In the genomic region with DNA sequence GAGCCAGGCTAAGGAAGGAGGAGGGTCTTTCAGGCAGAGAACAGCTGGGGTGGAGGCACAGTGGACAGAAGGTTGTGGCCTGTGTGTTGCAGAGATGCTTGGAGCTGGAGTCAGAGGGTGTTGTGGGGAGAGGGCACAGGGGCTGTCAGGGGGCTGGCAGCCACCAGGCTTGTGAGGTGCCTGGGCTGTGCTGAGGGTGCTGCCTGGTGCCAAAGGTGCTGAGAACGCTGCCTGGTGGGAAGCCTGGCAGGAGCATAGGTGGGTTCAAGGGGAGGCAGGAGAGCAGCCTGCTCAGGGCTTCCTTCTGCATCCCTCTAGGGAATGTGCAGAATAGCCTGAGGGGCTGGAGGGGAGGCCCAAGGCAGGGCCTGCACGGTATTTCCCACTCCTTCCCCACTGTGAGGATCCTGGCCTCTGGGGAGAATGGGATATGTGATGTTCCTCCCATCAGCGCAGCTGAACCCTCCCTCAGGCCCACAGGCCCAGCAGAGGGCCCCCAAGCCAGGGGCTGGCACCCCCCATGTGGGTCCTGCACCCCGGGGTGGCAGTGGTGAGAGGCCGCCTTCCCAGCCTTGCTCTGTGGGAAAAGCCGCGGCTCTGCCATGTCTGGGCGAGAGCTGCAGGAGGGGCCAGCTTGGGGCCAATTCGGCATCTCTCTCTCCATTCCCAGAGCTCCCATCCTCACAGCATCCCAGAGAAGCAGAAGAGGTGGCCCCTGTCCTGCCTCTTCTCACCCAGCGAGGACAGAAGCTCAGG, we compare ENCODE assay signal across 22 cellular contexts.
A peak's percentile ranks its signal among the peaks of the same experiment; 100 is the strongest.
DNase-seq lines count a peak whose midpoint lies in the region; ATAC-seq and TF ChIP-seq lines count a peak whose summit lies in the region.
"Had no signal": no experiment of that assay in that cellular context is flagged by ENCODE, and none has a peak within 500 bp of the region (broad histone marks: within the 10 kb centered on the region; RNA-seq: fewer than 3 reads in every experiment).

No MANE protein-coding gene starts in this region.

- WGBS in testis, 2 donors, result 81 to 86% methylated on average over 8 to 10 of the region's 10 CpGs
- WGBS in prostate gland, result 82% methylated on average over 10 of the region's 10 CpGs

- TF ChIP-seq POLR2A in testis (IDR thresholded peaks at IDR 0.05), result no peak
- no peak for TF ChIP-seq POLR2A in prostate gland (IDR thresholded peaks at IDR 0.05)

- H4K20me1 ChIP-seq in GM23338 (replicated peaks; ENCODE audit: insufficient read depth) (no peaks in the 10 kb centered on the region; the same call in 1 of the 2 replicates), OCI-LY7 (ENCODE audit: insufficient read depth, low read length) (no peaks in the 10 kb centered on the region)
- H4K20me1 ChIP-seq: BLaER1 had no signal

- POLR2A ChIA-PET in OCI-LY7 (lab: Charles Lee), result no interaction called here

- CTCF ChIA-PET in OCI-LY7 (lab: Charles Lee; ENCODE audit: unreplicated experiment), result interaction anchor here (0.7 kb wide), 1 partner anchor 72 kb away, joined by 3 read pairs; no protein-coding TSS in a partner anchor

- H3K4me1 ChIP-seq in GM23338 (ENCODE audit: insufficient read depth) (no peaks in the 10 kb centered on the region), testis (no peaks in the 10 kb centered on the region), OCI-LY7 (ENCODE audit: insufficient read depth, low read length, poor library complexity, severe bottlenecking) (no peaks in the 10 kb centered on the region), prostate gland (replicated peaks) (no peaks in the 10 kb centered on the region)
- H3K4me1 ChIP-seq: BLaER1, SJSA1 had no signal

- H2AFZ ChIP-seq in GM23338 (no peak overlapping the region), OCI-LY7 (ENCODE audit: low read length) (no peak overlapping the region)

- intact Hi-C loops in testis (cut with DNase I; ENCODE audit: low total_unique reads) (no loop called here), OCI-LY7 (cut with micrococcal nuclease; ENCODE audit: unreplicated experiment) (no loop called here), prostate gland (cut with DNase I) (no loop called here)

- H3K27ac ChIP-seq in GM23338 (ENCODE audit: low read depth), result no peak overlapping the region
- no peak overlapping the region for H3K27ac ChIP-seq in testis
- no peak overlapping the region for H3K27ac ChIP-seq in OCI-LY7 (ENCODE audit: low read depth, low read length, poor library complexity, severe bottlenecking)
- no peak overlapping the region for H3K27ac ChIP-seq in prostate gland
- H3K27ac ChIP-seq: BLaER1, HL-60, SJSA1 had no signal

- H3K79me2 ChIP-seq in GM23338 (replicated peaks; ENCODE audit: insufficient read depth) (no peaks in the 10 kb centered on the region), OCI-LY7 (ENCODE audit: insufficient read depth, low read depth, low read length) (no peaks in the 10 kb centered on the region)

- H3K4me2 ChIP-seq in GM23338, result no peak overlapping the region
- no peak overlapping the region for H3K4me2 ChIP-seq in OCI-LY7 (ENCODE audit: low read length)
- H3K4me2 ChIP-seq: BLaER1 had no signal

- H3K36me3 ChIP-seq in GM23338 (ENCODE audit: insufficient read depth) (no peaks in the 10 kb centered on the region), testis (ENCODE audit: low read depth, missing control alignments) (no peaks in the 10 kb centered on the region), OCI-LY7 (ENCODE audit: insufficient read depth, low read length) (no peaks in the 10 kb centered on the region), prostate gland (no peaks in the 10 kb centered on the region)
- H3K36me3 ChIP-seq: BLaER1, MG63, SJSA1 had no signal

- H3F3A ChIP-seq in GM23338 (replicated peaks; ENCODE audit: low read depth), result no peaks in the 10 kb centered on the region

- H3K4me3 ChIP-seq in GM23338 (no peak overlapping the region), testis (no peak overlapping the region), OCI-LY7 (ENCODE audit: low read depth, low read length, poor library complexity, severe bottlenecking) (no peak overlapping the region), prostate gland (no peak overlapping the region)
- H3K4me3 ChIP-seq: BLaER1, K562, MG63, SJSA1 had no signal

- H3K27ac Mint-ChIP-seq in GM23338, result peak overlapping the region; percentile 65; the same call in 1 of the 2 replicates
- peak overlapping the region; percentile 59 for H3K27ac Mint-ChIP-seq in glutamatergic neuron (ENCODE audit: unreplicated experiment)
- H3K27ac Mint-ChIP-seq: CD4-positive, alpha-beta T cell had no signal

- peaks cover 13% of the 10 kb centered on the region for H3K27me3 Mint-ChIP-seq in GM23338 (ENCODE audit: insufficient read depth, low read depth, poor library complexity)
- H3K27me3 Mint-ChIP-seq in glutamatergic neuron (ENCODE audit: unreplicated experiment), result peaks cover 26% of the 10 kb centered on the region
- H3K27me3 Mint-ChIP-seq: CD4-positive, alpha-beta T cell had no signal

- no peaks in the 10 kb centered on the region for H3K27me3 ChIP-seq in GM23338 (ENCODE audit: insufficient read depth)
- no peaks in the 10 kb centered on the region for H3K27me3 ChIP-seq in testis
- H3K27me3 ChIP-seq in prostate gland (replicated peaks; ENCODE audit: insufficient read depth), result no peaks in the 10 kb centered on the region
- H3K27me3 ChIP-seq: BLaER1, MG63, SJSA1 had no signal

- TF ChIP-seq CTCF in GM23338 (conservative IDR thresholded peaks at IDR 0.05; ENCODE audit: low read depth in 2 of 2) (no peak), glutamatergic neuron (IDR thresholded peaks at IDR 0.05; ENCODE audit: partially characterized antibody, unreplicated experiment) (no peak), testis (IDR thresholded peaks at IDR 0.05) (no peak), OCI-LY7 (conservative IDR thresholded peaks at IDR 0.05; ENCODE audit: low read length) (no peak), prostate gland (IDR thresholded peaks at IDR 0.05) (no peak)

- H3K36me3 Mint-ChIP-seq in GM23338 (ENCODE audit: low read depth) (peaks cover 18% of the 10 kb centered on the region; the same call in 2 of the 3 replicates), glutamatergic neuron (ENCODE audit: unreplicated experiment) (peaks cover 9% of the 10 kb centered on the region)

- no peaks in the 10 kb centered on the region; the same call in 2 of the 3 replicates for H3K9me3 Mint-ChIP-seq in GM23338
- peaks cover 12% of the 10 kb centered on the region for H3K9me3 Mint-ChIP-seq in glutamatergic neuron (ENCODE audit: unreplicated experiment)
- H3K9me3 Mint-ChIP-seq: CD4-positive, alpha-beta T cell had no signal

- H3K4me1 Mint-ChIP-seq in GM23338, result no peaks in the 10 kb centered on the region; the same call in 2 of the 3 replicates
- H3K4me1 Mint-ChIP-seq in glutamatergic neuron (ENCODE audit: low read depth, unreplicated experiment), result peaks cover 13% of the 10 kb centered on the region

- BruUV-seq in OCI-LY7 (replicated peaks; lab: Mats Ljungman, UMichigan), result no TSS peak

- no peak for ATAC-seq in GM23338
- ATAC-seq: K562 had no signal

- no peaks in the 10 kb centered on the region for H3K9me3 ChIP-seq in testis
- H3K9me3 ChIP-seq in OCI-LY7 (ENCODE audit: low read length), result no peaks in the 10 kb centered on the region
- no peaks in the 10 kb centered on the region for H3K9me3 ChIP-seq in prostate gland
- H3K9me3 ChIP-seq: MG63, SJSA1 had no signal

- H3K9me2 ChIP-seq in GM23338 (ENCODE audit: insufficient read depth), result no peaks in the 10 kb centered on the region
- H3K9me2 ChIP-seq in OCI-LY7 (ENCODE audit: insufficient read depth, low read length), result no peaks in the 10 kb centered on the region

- H3K4me3 Mint-ChIP-seq in GM23338, result no peak overlapping the region
- peak overlapping the region; percentile 52 for H3K4me3 Mint-ChIP-seq in glutamatergic neuron (ENCODE audit: unreplicated experiment)
- H3K4me3 Mint-ChIP-seq: CD4-positive, alpha-beta T cell had no signal

- DNase-seq in GM03348 (ENCODE audit: low spot score), result peak; percentile 1
- DNase-seq in GM23338 (ENCODE audit: low spot score), result no peak
- no peak for DNase-seq in glutamatergic neuron
- peak; percentile 5 for DNase-seq in testis
- DNase-seq in OCI-LY7 (ENCODE audit: low spot score), result no peak
- no peak for DNase-seq in prostate gland (ENCODE audit: low spot score)
- no peak for DNase-seq in inferior parietal cortex (ENCODE audit: extremely low spot score)
- DNase-seq: CD4-positive, alpha-beta T cell; COR-L47; DMS 273 treated with DMSO at 0.1 percent for 48 hours; DMS79 treated with DMSO at 0.1 percent for 48 hours; GOT3; MG63; NCI-H1417; NCI-H1694 treated with DMSO at 0.1 percent for 48 hours; NCI-H2081 treated with DMSO at 0.1 percent for 48 hours; NCI-H446; NCI-H526 had no signal

TF ChIP-seq in GM23338, 12 proteins besides CTCF, POLR2A, EP300 and RAD21 (continues in another document):
- TF ChIP-seq JUNB (IDR thresholded peaks at IDR 0.05; ENCODE audit: unreplicated experiment) (no peak), EZH2phosphoT487 (IDR thresholded peaks at IDR 0.05; ENCODE audit: unreplicated experiment) (no peak)

Comparison
In these comparisons a context has a peak if more than half of its experiments do, and no peak if none do; other contexts are left out.
1. DNase-seq: peak in GM03348 (single experiment) and testis (single experiment); none in GM23338 (single experiment), glutamatergic neuron (single experiment), OCI-LY7 (single experiment), prostate gland (single experiment) and inferior parietal cortex (single experiment).